8 cellular contexts compared by ENCODE assay signal in genomic region chr18:13136056-13136688, GRCh38.
DNase-seq lines count a peak whose midpoint lies in the region; ATAC-seq and TF ChIP-seq lines count a peak whose summit lies in the region.

No MANE protein-coding gene starts in this region.

- peaks cover 0 to 34% (median 22%) of the 10 kb centered on the region in 6 donors for H3K4me1 ChIP-seq in spleen

- H3K4me3 Mint-ChIP-seq in Calu3 (ENCODE audit: low read depth, unreplicated experiment) = peak overlapping the region; percentile 89

- TF ChIP-seq CTCF in Calu3 (IDR thresholded peaks at IDR 0.05; ENCODE audit: unreplicated experiment) (no peak), spleen (IDR thresholded peaks at IDR 0.05 in 8 of 11, conservative IDR thresholded peaks at IDR 0.05 in 3 of 11) (no peak), RWPE1 (conservative IDR thresholded peaks at IDR 0.05; ENCODE audit: low read depth) (no peak)

- BruUV-seq in Calu3 (replicated peaks; lab: Mats Ljungman, UMichigan) = no TSS peak

- peak overlapping the region; percentile 59 to 86 (median 72) for H3K4me3 ChIP-seq in spleen

- peaks cover 0 to 18% (median 0%) of the 10 kb centered on the region in 7 donors for H3K27me3 ChIP-seq in spleen (replicated peaks in 1 of 7)

- H3K27ac ChIP-seq in spleen (peak overlapping the region; percentile 84 to 91 (median 88)), RWPE1 (no peak overlapping the region)

- POLR2A ChIA-PET in RWPE1 (lab: Yijun Ruan, JAX; ENCODE audit: low non-redundant PET) = no interaction called here

- intact Hi-C loops in Calu3 (cut with micrococcal nuclease; ENCODE audit: unreplicated experiment) = loop anchor here (5.0 kb wide), 1 partner anchor 666 kb away; no protein-coding TSS in a partner anchor
- intact Hi-C loops in spleen (cut with DNase I; ENCODE audit: low total_unique reads) = no loop called here

- H3K36me3 Mint-ChIP-seq in Calu3 (ENCODE audit: insufficient read depth, unreplicated experiment) = peaks cover 35% of the 10 kb centered on the region

- no peak overlapping the region for H3K27ac Mint-ChIP-seq in Calu3 (ENCODE audit: unreplicated experiment)

- H3K9me3 Mint-ChIP-seq in Calu3 (ENCODE audit: low read depth, unreplicated experiment) = no peaks in the 10 kb centered on the region

- peak; percentile 34 for DNase-seq in Calu3
- DNase-seq in activated CD8-positive, alpha-beta memory T cell treated with anti-CD3 and anti-CD28 coated beads, Interleukin-2, amount 50 U/mL, for 1 hour (ENCODE audit: extremely low read depth) = peak; percentile 53
- peak; percentile 42 for DNase-seq in glomerular visceral epithelial cell (ENCODE audit: extremely low spot score)
- peak; percentile 86 for DNase-seq in spleen
- no peak for DNase-seq in RWPE1 (ENCODE audit: low spot score)

- ATAC-seq in HG03108 (IDR thresholded peaks at IDR 0.05; ENCODE audit: unreplicated experiment) = peak; percentile 8
- no peak for ATAC-seq in GM18520 (IDR thresholded peaks at IDR 0.05; ENCODE audit: unreplicated experiment)
- no peak for ATAC-seq in GM21723 (IDR thresholded peaks at IDR 0.05; ENCODE audit: unreplicated experiment)

- 18 to 57% (median 21%) methylated on average over 30 to 32 of the region's 32 CpGs for WGBS in spleen, 5 donors

- CTCF ChIA-PET in Calu3 (lab: Charles Lee) (no interaction called here), RWPE1 (lab: Yijun Ruan, JAX) (interaction anchor here (0.7 kb wide), 1 partner anchor 376 kb away, joined by 3 read pairs; no protein-coding TSS in a partner anchor)

- TF ChIP-seq POLR2A in spleen (IDR thresholded peaks at IDR 0.05) = no peak

- peaks cover 24% of the 10 kb centered on the region for H3K4me1 Mint-ChIP-seq in Calu3 (ENCODE audit: low read depth, unreplicated experiment)

- no peaks in the 10 kb centered on the region for H3K36me3 ChIP-seq in spleen

- H3K27me3 Mint-ChIP-seq in Calu3 (ENCODE audit: unreplicated experiment) = peaks cover 8% of the 10 kb centered on the region

- H3K9me3 ChIP-seq in spleen = peaks cover 0 to 10% (median 0%) of the 10 kb centered on the region in 8 donors
